In genomic region chr5:150781706-150782614, GRCh38 we compare ENCODE assay signal across 8 cellular contexts. TPM values are rescaled to one million over a fixed set of nuclear protein-coding genes. Genes with fewer than 3 reads are reported as not detected.
A peak's percentile ranks its signal among the peaks of the same experiment; 100 is the strongest.
DNase-seq lines count a peak whose midpoint lies in the region; ATAC-seq and TF ChIP-seq lines count a peak whose summit lies in the region.
"Had no signal": no experiment of that assay in that cellular context is flagged by ENCODE, and none has a peak within 500 bp of the region (broad histone marks: within the 10 kb centered on the region; RNA-seq: fewer than 3 reads in every experiment).

No MANE protein-coding gene starts in this region.

- peaks cover 2% of the 10 kb centered on the region for H3K79me1 ChIP-seq in neuronal stem cell (ENCODE audit: low read depth, low read length)

- no peak overlapping the region for H4K8ac ChIP-seq in neuronal stem cell (ENCODE audit: low read depth, low read length)

- no peak overlapping the region for H3K18ac ChIP-seq in neuronal stem cell (ENCODE audit: low read length)

- H3K9ac ChIP-seq in subcutaneous abdominal adipose tissue (ENCODE audit: low read length in 5 of 5) (peak overlapping the region; percentile 64 to 100 (median 88)), neuronal stem cell (ENCODE audit: low read depth, low read length, poor library complexity) (no peak overlapping the region)

- ATAC-seq in activated naive CD8-positive, alpha-beta T cell treated with anti-CD3 and anti-CD28 coated beads, Interleukin-2, amount 10 ng/mL, durations not matched to agents 7 days and 5 days (ENCODE audit: low read depth): no peak
- ATAC-seq in HG03108 (IDR thresholded peaks at IDR 0.05; ENCODE audit: unreplicated experiment) (no peak), GM18907 (IDR thresholded peaks at IDR 0.05; ENCODE audit: unreplicated experiment) (no peak)

- H3K4me1 Mint-ChIP-seq in HFFc6 (ENCODE audit: low read depth) (peaks cover 90% of the 10 kb centered on the region), immature natural killer cell (peaks cover 73 to 75% of the 10 kb centered on the region in 2 donors)
- peaks cover 62% of the 10 kb centered on the region for H3K4me1 Mint-ChIP-seq in activated naive CD8-positive, alpha-beta T cell treated with anti-CD3 and anti-CD28 coated beads, Interleukin-2, amount 10 ng/mL, durations not matched to agents 7 days and 5 days

- H2BK12ac ChIP-seq in neuronal stem cell (ENCODE audit: low read length): no peak overlapping the region

- no peak overlapping the region for H3K23ac ChIP-seq in neuronal stem cell (ENCODE audit: low read depth, low read length, poor library complexity)

- no peaks in the 10 kb centered on the region; the same call in none of the 2 replicates for H3K27me3 Mint-ChIP-seq in HFFc6 (ENCODE audit: insufficient read depth)
- H3K27me3 Mint-ChIP-seq in activated naive CD8-positive, alpha-beta T cell treated with anti-CD3 and anti-CD28 coated beads, Interleukin-2, amount 10 ng/mL, durations not matched to agents 7 days and 5 days: no peaks in the 10 kb centered on the region
- peaks cover 0 to 7% (median 3%) of the 10 kb centered on the region in 3 donors for H3K27me3 Mint-ChIP-seq in immature natural killer cell (ENCODE audit: low read depth in 3 of 3)

- POLR2A ChIA-PET in activated naive CD8-positive, alpha-beta T cell treated with anti-CD3 and anti-CD28 coated beads, Interleukin-2, amount 10 ng/mL, durations not matched to agents 7 days and 5 days (lab: Charles Lee): interaction anchor here (2.2 to 3.9 kb wide), 3 partner anchors 23 to 81 kb away, joined by 12 to 61 read pairs (median 17); partner anchors contain the start of genes DCTN4, IRGM and RBM22

- H3K4ac ChIP-seq in neuronal stem cell (ENCODE audit: low read length): no peak overlapping the region

- no peak for TF ChIP-seq CTCF in HFFc6 (IDR thresholded peaks at IDR 0.05)

- H2BK15ac ChIP-seq in neuronal stem cell (ENCODE audit: low read length): no peak overlapping the region

- peak overlapping the region; percentile 95 for H3K27ac Mint-ChIP-seq in HFFc6
- H3K27ac Mint-ChIP-seq in activated naive CD8-positive, alpha-beta T cell treated with anti-CD3 and anti-CD28 coated beads, Interleukin-2, amount 10 ng/mL, durations not matched to agents 7 days and 5 days: peak overlapping the region; percentile 89
- peak overlapping the region; percentile 77 to 97 (median 88) for H3K27ac Mint-ChIP-seq in immature natural killer cell

- no peak overlapping the region for H2BK5ac ChIP-seq in neuronal stem cell (ENCODE audit: low read length)

- H3K27me3 ChIP-seq in subcutaneous abdominal adipose tissue (ENCODE audit: control insufficient read depth in 5 of 5, insufficient read depth in 4 of 5, low read length in 5 of 5): no peaks in the 10 kb centered on the region
- H3K27me3 ChIP-seq in neuronal stem cell (ENCODE audit: control insufficient read depth in 3 of 3, insufficient read depth in 3 of 3, low read depth in 1 of 3, low read length in 3 of 3): no peaks in the 10 kb centered on the region

- WGBS in neuronal stem cell (ENCODE audit: extremely low coverage in 2 of 2, insufficient read length in 2 of 2, insufficient replicate concordance in 1 of 2), 2 donors: no CpG with 5 or more reads among the region's 10 CpGs

- DNase-seq in HFFc6 (peak; percentile 97), immature natural killer cell (no peak), neuronal stem cell (ENCODE audit: low spot score) (no peak)
- DNase-seq in activated naive CD8-positive, alpha-beta T cell treated with anti-CD3 and anti-CD28 coated beads, Interleukin-2, amount 10 ng/mL, durations not matched to agents 7 days and 5 days: no peak

- H4K91ac ChIP-seq in neuronal stem cell (ENCODE audit: low read depth, low read length, poor library complexity): no peak overlapping the region

- H3K9me3 ChIP-seq in subcutaneous abdominal adipose tissue (ENCODE audit: control insufficient read depth in 5 of 5, low read length in 5 of 5): no peaks in the 10 kb centered on the region
- H3K9me3 ChIP-seq in neuronal stem cell (replicated peaks in 1 of 2; ENCODE audit: control insufficient read depth in 2 of 2, insufficient read depth in 1 of 2, low read depth in 1 of 2, low read length in 2 of 2): peaks cover 0 to 9% of the 10 kb centered on the region in 2 donors

- no peak overlapping the region for H2AK5ac ChIP-seq in neuronal stem cell (ENCODE audit: low read depth, low read length)

- H3K9me3 Mint-ChIP-seq in HFFc6 (no peaks in the 10 kb centered on the region), immature natural killer cell (no peaks in the 10 kb centered on the region)
- H3K9me3 Mint-ChIP-seq in activated naive CD8-positive, alpha-beta T cell treated with anti-CD3 and anti-CD28 coated beads, Interleukin-2, amount 10 ng/mL, durations not matched to agents 7 days and 5 days: peaks cover 4% of the 10 kb centered on the region

- no peak overlapping the region for H3K4me2 ChIP-seq in neuronal stem cell (ENCODE audit: insufficient read depth, low read length, poor library complexity, severe bottlenecking)

- H3K27ac ChIP-seq in subcutaneous abdominal adipose tissue (ENCODE audit: low read depth, low read length): peak overlapping the region; percentile 99
- H3K27ac ChIP-seq in neuronal stem cell (replicated peaks; ENCODE audit: low read length): no peak overlapping the region

- H3K4me3 ChIP-seq in subcutaneous abdominal adipose tissue (ENCODE audit: low read depth in 1 of 5, low read length in 5 of 5): peak overlapping the region in 4 of 5 donors; percentile 27 to 93 (median 66)
- no peak overlapping the region for H3K4me3 ChIP-seq in neuronal stem cell (ENCODE audit: low read length in 2 of 2)

- no peak overlapping the region for H2BK120ac ChIP-seq in neuronal stem cell (ENCODE audit: low read depth, low read length)

- H2AFZ ChIP-seq in neuronal stem cell (ENCODE audit: low read length): no peak overlapping the region

- H3K14ac ChIP-seq in neuronal stem cell (ENCODE audit: low read length): no peak overlapping the region

- H3K36me3 ChIP-seq in subcutaneous abdominal adipose tissue (ENCODE audit: control insufficient read depth in 5 of 5, insufficient read depth in 5 of 5, low read length in 5 of 5) (no peaks in the 10 kb centered on the region), neuronal stem cell (replicated peaks in 1 of 2; ENCODE audit: control insufficient read depth in 2 of 2, insufficient read depth in 2 of 2, low read length in 2 of 2) (no peaks in the 10 kb centered on the region)

- H3K4me3 Mint-ChIP-seq in HFFc6: peak overlapping the region; percentile 100
- peak overlapping the region; percentile 74 for H3K4me3 Mint-ChIP-seq in activated naive CD8-positive, alpha-beta T cell treated with anti-CD3 and anti-CD28 coated beads, Interleukin-2, amount 10 ng/mL, durations not matched to agents 7 days and 5 days
- H3K4me3 Mint-ChIP-seq in immature natural killer cell: peak overlapping the region in 3 of 5 donors; percentile 16 to 63 (median 24)

- peaks cover 11% of the 10 kb centered on the region; the same call in 1 of the 2 replicates for H3K36me3 Mint-ChIP-seq in HFFc6 (ENCODE audit: low read depth)
- peaks cover 26% of the 10 kb centered on the region for H3K36me3 Mint-ChIP-seq in activated naive CD8-positive, alpha-beta T cell treated with anti-CD3 and anti-CD28 coated beads, Interleukin-2, amount 10 ng/mL, durations not matched to agents 7 days and 5 days
- H3K36me3 Mint-ChIP-seq in immature natural killer cell: no peaks in the 10 kb centered on the region
- H3K36me3 Mint-ChIP-seq: IgD-negative memory B cell had no signal

- H3K4me1 ChIP-seq in subcutaneous abdominal adipose tissue (ENCODE audit: control insufficient read depth in 5 of 5, insufficient read depth in 5 of 5, low read length in 5 of 5) (peaks cover 38 to 84% (median 76%) of the 10 kb centered on the region in 5 donors), neuronal stem cell (ENCODE audit: control insufficient read depth in 2 of 2, insufficient read depth in 1 of 2, low read depth in 1 of 2, low read length in 2 of 2) (peaks cover 6 to 8% of the 10 kb centered on the region in 2 donors)

RNA-seq across cellular contexts. Expression of gene SMIM3, which starts 3.4 kb away (rescaled TPM):
- total RNA-seq in HFFc6 (2021; fragmentation: NEBNext Ultra II Directional; extraction: Animal tissue kit (Norgen Biotek cat#: 25700)): 10 to 100 TPM; 32.5 to 51.1 (median 37.9) TPM
- 10 to 100 TPM; 15.7 to 16.8 TPM for total RNA-seq in activated naive CD8-positive, alpha-beta T cell treated with anti-CD3 and anti-CD28 coated beads, Interleukin-2, amount 10 ng/mL, durations not matched to agents 7 days and 5 days
- polyA plus RNA-seq in immature natural killer cell: 10 to 100 TPM; 20.1 to 32.6 (median 21.7) TPM
- 11.0 TPM for polyA plus RNA-seq in neuronal stem cell (2013, experiment 1 of 2)
- polyA plus RNA-seq in neuronal stem cell (2013, experiment 2 of 2): 10.7 TPM

RNA-seq across cellular contexts. Expression of gene DCTN4, which starts 23.1 kb away (rescaled TPM):
- total RNA-seq in HFFc6 (2021; fragmentation: NEBNext Ultra II Directional; extraction: Animal tissue kit (Norgen Biotek cat#: 25700)): 10 to 100 TPM; 60.1 to 76.9 (median 68.7) TPM
- total RNA-seq in activated naive CD8-positive, alpha-beta T cell treated with anti-CD3 and anti-CD28 coated beads, Interleukin-2, amount 10 ng/mL, durations not matched to agents 7 days and 5 days: 10 to 100 TPM; 43.2 to 43.3 TPM
- 10 to 100 TPM in 1 of 3 donors, 1 to 10 TPM in 2; 8.0 to 10.6 (median 9.4) TPM for polyA plus RNA-seq in immature natural killer cell
- 32.5 TPM for polyA plus RNA-seq in neuronal stem cell (2013, experiment 1 of 2)
- polyA plus RNA-seq in neuronal stem cell (2013, experiment 2 of 2): 33.0 TPM

Comparison
In these comparisons a context has a peak if more than half of its experiments do, and no peak if none do; other contexts are left out.
1. H3K4me3 Mint-ChIP-seq: peak in every context shown above with its lines; median percentile 100 in HFFc6; 74 in activated naive CD8-positive, alpha-beta T cell treated with anti-CD3 and anti-CD28 coated beads, Interleukin-2, amount 10 ng/mL, durations not matched to agents 7 days and 5 days; 24 in immature natural killer cell.
2. H3K4me3 ChIP-seq: peak in subcutaneous abdominal adipose tissue (4 of 5); none in neuronal stem cell (0 of 2).
3. Peak in every context shown above with its lines, with median percentiles within 50 percentile points of each other: H3K27ac Mint-ChIP-seq.